Comparison of ENCODE assay signal across 26 cellular contexts in genomic region chr4:109412805-109413204, GRCh38. TPM values are rescaled to one million over a fixed set of nuclear protein-coding genes. Genes with fewer than 3 reads are reported as not detected.
A peak's percentile ranks its signal among the peaks of the same experiment; 100 is the strongest.
DNase-seq lines count a peak whose midpoint lies in the region; ATAC-seq and TF ChIP-seq lines count a peak whose summit lies in the region.
"Had no signal": no experiment of that assay in that cellular context is flagged by ENCODE, and none has a peak within 500 bp of the region (broad histone marks: within the 10 kb centered on the region; RNA-seq: fewer than 3 reads in every experiment).

No MANE protein-coding gene starts in this region.

- intact Hi-C loops in left ventricle myocardium superior (cut with micrococcal nuclease): loop anchor here (10.0 kb wide), 1 partner anchor 412 kb away; the partner anchor contains the start of gene RRH

- H3K27ac ChIP-seq in 22Rv1: peak overlapping the region; percentile 23; the same call in 1 of the 2 replicates
- H3K27ac ChIP-seq: A549; BLaER1 treated with 17β-estradiol and CSF1 and Interleukin-3, amounts not matched to agents 10 nM and 100 nM; SJSA1 had no signal

- DNase-seq in T-helper 17 cell (no peak), left ventricle myocardium superior (no peak), mesothelial cell of epicardium (ENCODE audit: low spot score in 2 of 2, unreplicated experiment in 2 of 2) (no peak), NCI-H510A (lab: John Stamatoyannopoulos, UW) (no peak), dedifferentiated amniotic fluid mesenchymal stem cell (ENCODE audit: extremely low spot score) (no peak), T1000 (lab: John Stamatoyannopoulos, UW) (no peak)
- no peak for DNase-seq in T-helper 2 cell treated with Interferon-gamma antibody and Interleukin-4, amounts not matched to agents 5 μg/mL and 100 μg/mL, for 36 hours (ENCODE audit: low spot score)
- DNase-seq: AML-193; CD4-positive, alpha-beta T cell; HFFc6; IMR-90; KG1; NCI-H1048; NCI-H1417 treated with DMSO at 0.1 percent for 48 hours; NCI-H187; NCI-H2171 treated with DMSO at 0.1 percent for 48 hours; NCI-H345; NCI-H524; NCI-H774; PC-3 had no signal

- H3K9me3 Mint-ChIP-seq in mesothelial cell of epicardium: no peaks in the 10 kb centered on the region
- no peaks in the 10 kb centered on the region for H3K9me3 Mint-ChIP-seq in T-helper 2 cell treated with Interferon-gamma antibody and Interleukin-4, amounts not matched to agents 5 μg/mL and 100 μg/mL, for 36 hours
- H3K9me3 Mint-ChIP-seq: CD4-positive, alpha-beta T cell; HFFc6 had no signal

- ATAC-seq in T-helper 17 cell: no peak
- ATAC-seq in left ventricle myocardium superior: peak; percentile 75
- ATAC-seq: A549, GM23338, PC-3 had no signal

- TF ChIP-seq CTCF in 22Rv1 (IDR thresholded peaks at IDR 0.05): no peak
- no peak for TF ChIP-seq CTCF in mesothelial cell of epicardium (IDR thresholded peaks at IDR 0.05; ENCODE audit: unreplicated experiment)

- no peaks in the 10 kb centered on the region for H3K9me3 ChIP-seq in T-helper 17 cell (ENCODE audit: control insufficient read depth, low read length, poor library complexity, severe bottlenecking)
- H3K9me3 ChIP-seq: A549; BLaER1 treated with 17β-estradiol and CSF1 and Interleukin-3, amounts not matched to agents 10 nM and 100 nM; HAP-1; SJSA1 had no signal

- H3K36me3 Mint-ChIP-seq in T-helper 17 cell (ENCODE audit: low read depth): peaks cover 8% of the 10 kb centered on the region
- no peaks in the 10 kb centered on the region for H3K36me3 Mint-ChIP-seq in mesothelial cell of epicardium
- H3K36me3 Mint-ChIP-seq in T-helper 2 cell treated with Interferon-gamma antibody and Interleukin-4, amounts not matched to agents 5 μg/mL and 100 μg/mL, for 36 hours (ENCODE audit: low read depth): no peaks in the 10 kb centered on the region

- peak overlapping the region; percentile 43 for H3K27ac Mint-ChIP-seq in T-helper 17 cell
- H3K27ac Mint-ChIP-seq in mesothelial cell of epicardium: peak overlapping the region; percentile 54
- no peak overlapping the region for H3K27ac Mint-ChIP-seq in T-helper 2 cell treated with Interferon-gamma antibody and Interleukin-4, amounts not matched to agents 5 μg/mL and 100 μg/mL, for 36 hours
- H3K27ac Mint-ChIP-seq: CD4-positive, alpha-beta T cell; HFFc6 had no signal

- H3K4me3 Mint-ChIP-seq in T-helper 17 cell: no peak overlapping the region
- no peak overlapping the region for H3K4me3 Mint-ChIP-seq in mesothelial cell of epicardium
- no peak overlapping the region for H3K4me3 Mint-ChIP-seq in T-helper 2 cell treated with Interferon-gamma antibody and Interleukin-4, amounts not matched to agents 5 μg/mL and 100 μg/mL, for 36 hours
- H3K4me3 Mint-ChIP-seq: CD4-positive, alpha-beta T cell; GM23338; HFFc6 had no signal

- H3K4me1 Mint-ChIP-seq in T-helper 17 cell (peaks cover 4% of the 10 kb centered on the region), mesothelial cell of epicardium (peaks cover 53% of the 10 kb centered on the region)
- H3K4me1 Mint-ChIP-seq in T-helper 2 cell treated with Interferon-gamma antibody and Interleukin-4, amounts not matched to agents 5 μg/mL and 100 μg/mL, for 36 hours (ENCODE audit: low read depth): no peaks in the 10 kb centered on the region

- H3K27me3 Mint-ChIP-seq in T-helper 17 cell: peaks cover 4% of the 10 kb centered on the region
- H3K27me3 Mint-ChIP-seq in mesothelial cell of epicardium (ENCODE audit: low read depth): no peaks in the 10 kb centered on the region
- H3K27me3 Mint-ChIP-seq in T-helper 2 cell treated with Interferon-gamma antibody and Interleukin-4, amounts not matched to agents 5 μg/mL and 100 μg/mL, for 36 hours (ENCODE audit: low read depth): no peaks in the 10 kb centered on the region
- H3K27me3 Mint-ChIP-seq: CD4-positive, alpha-beta T cell had no signal

RNA-seq across cellular contexts. Expression of gene SEC24B, which starts 20.8 kb away (rescaled TPM):
- 10 to 100 TPM; 37.8 to 39.5 TPM for total RNA-seq in T-helper 17 cell
- total RNA-seq in left ventricle myocardium superior: 29.3 TPM
- total RNA-seq in mesothelial cell of epicardium: 50.7 to 53.6 TPM (median 52.7 TPM) in 3 replicates
